In the genomic region with DNA sequence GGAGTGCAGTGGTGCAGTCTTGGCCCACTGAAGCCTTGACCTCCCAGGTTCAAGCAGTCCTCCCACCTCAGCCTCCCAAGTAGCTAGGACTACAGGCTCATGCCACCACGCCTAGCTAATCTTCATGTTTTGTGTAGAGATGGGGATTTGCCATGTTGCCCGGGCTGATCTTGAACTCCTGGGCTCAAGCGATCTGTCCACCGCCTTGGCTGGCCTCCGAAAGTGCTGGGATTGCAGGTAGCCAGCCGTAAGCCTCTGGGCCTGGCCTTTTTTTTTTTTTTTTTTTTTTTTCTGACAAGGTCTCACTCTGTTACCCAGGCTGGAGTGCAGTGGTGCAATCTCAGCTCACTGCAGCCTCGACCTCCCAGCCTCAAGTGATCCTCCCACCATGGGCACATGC, we compare ENCODE assay signal across 7 cellular contexts. TPM values are rescaled to one million over a fixed set of nuclear protein-coding genes. Genes with fewer than 3 reads are reported as not detected.
A peak's percentile ranks its signal among the peaks of the same experiment; 100 is the strongest.
DNase-seq lines count a peak whose midpoint lies in the region; ATAC-seq, FAIRE-seq and TF ChIP-seq lines count a peak whose summit lies in the region.
"Not testable (repeated sequence)": the region's sequence is repeated elsewhere in the genome, so short reads cannot be mapped to it uniquely, and the experiment has no call there.

No MANE protein-coding gene starts in this region.

- FAIRE-seq in small intestine (lab: Jason Lieb, UNC), result not testable (repeated sequence)

- not testable (repeated sequence) for H3K9me3 Mint-ChIP-seq in activated naive CD4-positive, alpha-beta T cell treated with anti-CD3 and anti-CD28 coated beads for 36 hours; MCF 10A (ENCODE audit: unreplicated experiment); memory B cell

- CTCF ChIA-PET in Panc1 (lab: Charles Lee), result not testable (repeated sequence)
- CTCF ChIA-PET in activated naive CD4-positive, alpha-beta T cell treated with anti-CD3 and anti-CD28 coated beads for 36 hours (lab: Charles Lee), result interaction anchor here (0.7 kb wide), 1 partner anchor 117 kb away, joined by 5 read pairs; no protein-coding TSS in a partner anchor
- CTCF ChIA-PET in MCF 10A (lab: Yijun Ruan, JAX), result interaction anchor here (0.8 to 1.0 kb wide), 2 partner anchors 20 to 142 kb away, joined by 3 read pairs; no protein-coding TSS in a partner anchor

- intact Hi-C loops in Panc1 (cut with micrococcal nuclease; ENCODE audit: unreplicated experiment); activated naive CD4-positive, alpha-beta T cell treated with anti-CD3 and anti-CD28 coated beads for 36 hours (cut with micrococcal nuclease); Right ventricle myocardium superior (cut with DNase I): not testable (repeated sequence)
- intact Hi-C loops in MCF 10A (cut with micrococcal nuclease), result loop anchor here (1.0 kb wide), 1 partner anchor 25 kb away; no protein-coding TSS in a partner anchor

- ATAC-seq in Panc1; memory B cell (ENCODE audit: low read depth): not testable (repeated sequence)
- ATAC-seq in Right ventricle myocardium superior (ENCODE audit: poor library complexity), result peak; percentile 15

- H3K27me3 ChIP-seq in Panc1 (ENCODE audit: control insufficient read depth, insufficient read depth, low read length); small intestine (ENCODE audit: control insufficient read depth in 2 of 2, insufficient read depth in 2 of 2, low read length in 2 of 2): not testable (repeated sequence)

- H3K36me3 Mint-ChIP-seq in activated naive CD4-positive, alpha-beta T cell treated with anti-CD3 and anti-CD28 coated beads for 36 hours (ENCODE audit: low read depth), result peaks cover 43% of the 10 kb centered on the region
- H3K36me3 Mint-ChIP-seq in MCF 10A (ENCODE audit: insufficient read depth, unreplicated experiment), result peaks cover 80% of the 10 kb centered on the region
- H3K36me3 Mint-ChIP-seq in memory B cell, result peaks cover 29% of the 10 kb centered on the region

- DNase-seq in Daoy (ENCODE audit: low read depth) (peak; percentile 48), small intestine (peak; percentile 48)
- DNase-seq in Panc1 (ENCODE audit: low read depth, low spot score); activated naive CD4-positive, alpha-beta T cell treated with anti-CD3 and anti-CD28 coated beads for 36 hours; MCF 10A (ENCODE audit: unreplicated experiment); Right ventricle myocardium superior; memory B cell (ENCODE audit: low spot score in 2 of 2): not testable (repeated sequence)

- not testable (repeated sequence) for BruUV-seq in Panc1 (replicated peaks; lab: Mats Ljungman, UMichigan); MCF 10A (replicated peaks; lab: Mats Ljungman, UMichigan)

- POLR2A ChIA-PET in Panc1 (lab: Charles Lee) (interaction anchor here (0.7 kb wide), 1 partner anchor 87 kb away, joined by 5 read pairs; no protein-coding TSS in a partner anchor), MCF 10A (lab: Yijun Ruan, JAX) (interaction anchor here (0.6 to 3.9 kb wide), 2 partner anchors 26 to 100 kb away, joined by 3 to 21 read pairs; a partner anchor contains a TSS)

- not testable (repeated sequence) for H3K9me3 ChIP-seq in Panc1 (ENCODE audit: control insufficient read depth, insufficient read depth, low read depth, low read length); small intestine (ENCODE audit: control insufficient read depth, low read depth)

- in situ Hi-C loops in Panc1 (cut with HindIII; ENCODE audit: low pct_unique_long_range_greater_than_20kb, low sequenced_read_pairs), result not testable (repeated sequence)

- H3K4me1 Mint-ChIP-seq in activated naive CD4-positive, alpha-beta T cell treated with anti-CD3 and anti-CD28 coated beads for 36 hours (ENCODE audit: low read depth), result peaks cover 68% of the 10 kb centered on the region
- H3K4me1 Mint-ChIP-seq in MCF 10A (ENCODE audit: insufficient read depth, unreplicated experiment), result peaks cover 50% of the 10 kb centered on the region
- H3K4me1 Mint-ChIP-seq in memory B cell, result peaks cover 73% of the 10 kb centered on the region

- not testable (repeated sequence) for H3K4me3 Mint-ChIP-seq in activated naive CD4-positive, alpha-beta T cell treated with anti-CD3 and anti-CD28 coated beads for 36 hours; MCF 10A (ENCODE audit: unreplicated experiment)
- peak overlapping the region; percentile 34 for H3K4me3 Mint-ChIP-seq in memory B cell

- 65 to 84% (median 65%) methylated on average over 7 of the region's 7 CpGs for WGBS in small intestine, 3 donors

- H3K4me1 ChIP-seq in Panc1 (ENCODE audit: control insufficient read depth, insufficient read depth, low read length) (peaks cover 67% of the 10 kb centered on the region), small intestine (ENCODE audit: control insufficient read depth in 2 of 2, insufficient read depth in 1 of 2, low read depth in 1 of 2, low read length in 1 of 2) (peaks cover 8 to 13% of the 10 kb centered on the region in 2 donors)

- H3K27ac Mint-ChIP-seq in activated naive CD4-positive, alpha-beta T cell treated with anti-CD3 and anti-CD28 coated beads for 36 hours, result peak overlapping the region; percentile 72
- H3K27ac Mint-ChIP-seq in MCF 10A (ENCODE audit: low read depth, unreplicated experiment) (peak overlapping the region; percentile 91), memory B cell (peak overlapping the region; percentile 97)

- H3K27ac ChIP-seq in Panc1 (ENCODE audit: low read length), result peak overlapping the region; percentile 44
- H3K27ac ChIP-seq in small intestine (ENCODE audit: low read depth in 1 of 2, low read length in 1 of 2), result peak overlapping the region in 1 of 2 donors; percentile 57

- H3K27me3 Mint-ChIP-seq in activated naive CD4-positive, alpha-beta T cell treated with anti-CD3 and anti-CD28 coated beads for 36 hours (ENCODE audit: low read depth); MCF 10A (ENCODE audit: insufficient read depth, unreplicated experiment); memory B cell: not testable (repeated sequence)

- TF ChIP-seq CTCF in Panc1 (IDR thresholded peaks at IDR 0.05); MCF 10A (IDR thresholded peaks at IDR 0.05; ENCODE audit: unreplicated experiment): not testable (repeated sequence)

- H3K4me3 ChIP-seq in Panc1 (ENCODE audit: low read depth in 2 of 2, low read length in 2 of 2); small intestine (ENCODE audit: low read depth in 1 of 2, low read length in 2 of 2): not testable (repeated sequence)

- H3K36me3 ChIP-seq in Panc1 (ENCODE audit: control insufficient read depth, insufficient read depth, low read length); small intestine (ENCODE audit: control insufficient read depth in 2 of 2, insufficient read depth in 2 of 2, low read length in 2 of 2): not testable (repeated sequence)

RNA-seq across cellular contexts. Expression of a gene that starts 27.3 kb away (rescaled TPM):
- total RNA-seq in Daoy (2014; rRNA removed; shearing (Covaris generic)), result 10.9 and 21.1 TPM in 2 replicates
- total RNA-seq in Panc1 (2021; ENCODE audit: unreplicated experiment), result 80.0 TPM
- 40.4 TPM for polyA plus RNA-seq in Panc1 (2012; ENCODE audit: insufficient read length)
- total RNA-seq in activated naive CD4-positive, alpha-beta T cell treated with anti-CD3 and anti-CD28 coated beads for 36 hours, result 10 to 100 TPM; 78.4 to 86.6 TPM
- 104 and 138 TPM in 2 replicates for total RNA-seq in MCF 10A (2022)
- total RNA-seq in Right ventricle myocardium superior, result 25.9 TPM
- 10 to 100 TPM in 1 of 3 donors, 1 to 10 TPM in 2; 8.1 to 24.2 (median 8.4) TPM for polyA plus RNA-seq in small intestine
